ENCODE assay signal across 20 cellular contexts in genomic region chr2:80293026-80293425, GRCh38. TPM values are rescaled to one million over a fixed set of nuclear protein-coding genes. Genes with fewer than 3 reads are reported as not detected.
DNase-seq lines count a peak whose midpoint lies in the region; ATAC-seq and FAIRE-seq lines count a peak whose summit lies in the region.
"Had no signal": no experiment of that assay in that cellular context is flagged by ENCODE, and none has a peak within 500 bp of the region (broad histone marks: within the 10 kb centered on the region; RNA-seq: fewer than 3 reads in every experiment).

No MANE protein-coding gene starts in this region.

- no peak overlapping the region for H3K14ac ChIP-seq in trophoblast cell (ENCODE audit: low read length)

- no peaks in the 10 kb centered on the region for H3K79me2 ChIP-seq in trophoblast cell (ENCODE audit: control insufficient read depth, insufficient read depth, low read length, poor library complexity)
- H3K79me2 ChIP-seq in GM23248 (ENCODE audit: insufficient read depth) = no peaks in the 10 kb centered on the region

- H3K9ac ChIP-seq in trophoblast cell (ENCODE audit: low read length) (no peak overlapping the region), GM23248 (no peak overlapping the region)

- H3K9me3 ChIP-seq in trophoblast cell (ENCODE audit: insufficient read depth, low read depth, low read length) (no peaks in the 10 kb centered on the region), GM23248 (ENCODE audit: low read depth) (no peaks in the 10 kb centered on the region)
- H3K9me3 ChIP-seq: A549 had no signal

- peaks cover 16 to 20% of the 10 kb centered on the region in 2 donors for H3K9me3 Mint-ChIP-seq in activated naive CD4-positive, alpha-beta T cell treated with anti-CD3 and anti-CD28 coated beads, Interleukin-2, amount 50 U/mL, for 72 hours
- H3K9me3 Mint-ChIP-seq: CD8-positive, alpha-beta T cell had no signal

- no peaks in the 10 kb centered on the region for H3K9me2 ChIP-seq in GM23248 (ENCODE audit: insufficient read depth)

- H3K27me3 ChIP-seq in trophoblast cell (ENCODE audit: insufficient read depth, low read length) (no peaks in the 10 kb centered on the region), GM23248 (replicated peaks; ENCODE audit: insufficient read depth) (no peaks in the 10 kb centered on the region)

- H2AFZ ChIP-seq in trophoblast cell (ENCODE audit: insufficient read depth, low read length, poor library complexity) (no peak overlapping the region), GM23248 (no peak overlapping the region)

- no peaks in the 10 kb centered on the region for H3K36me3 ChIP-seq in trophoblast cell (ENCODE audit: control insufficient read depth in 1 of 2, insufficient read depth in 2 of 2, low read length in 2 of 2)
- H3K36me3 ChIP-seq in GM23248 (ENCODE audit: low read depth) = no peaks in the 10 kb centered on the region

- in situ Hi-C loops in GM23248 (cut with MboI) = no loop called here

- H3K4me3 ChIP-seq in trophoblast cell (ENCODE audit: low read depth, low read length) (no peak overlapping the region), GM23248 (no peak overlapping the region)
- H3K4me3 ChIP-seq: A549 had no signal

- peak overlapping the region; percentile 15 for H3K23ac ChIP-seq in trophoblast cell (ENCODE audit: low read length)

- H4K12ac ChIP-seq in trophoblast cell (ENCODE audit: low read depth, low read length) = no peak overlapping the region

- no peak for ATAC-seq in activated naive CD4-positive, alpha-beta T cell treated with anti-CD3 and anti-CD28 coated beads, Interleukin-2, amount 50 U/mL, for 72 hours
- ATAC-seq in GM19463 (IDR thresholded peaks at IDR 0.05; ENCODE audit: unreplicated experiment) = no peak
- no peak for ATAC-seq in HG03196 (IDR thresholded peaks at IDR 0.05; ENCODE audit: unreplicated experiment)
- ATAC-seq: A549; CD8-positive, alpha-beta T cell; HepG2 had no signal

- H2AK5ac ChIP-seq in trophoblast cell (ENCODE audit: low read length) = no peak overlapping the region

- no peak overlapping the region for H2BK12ac ChIP-seq in trophoblast cell (ENCODE audit: low read length)

- DNase-seq in Ammon's horn (ENCODE audit: low spot score) (peak; percentile 81), HT-29 (ENCODE audit: low spot score) (peak; percentile 34), frontal cortex (ENCODE audit: low spot score in 2 of 2) (no peak), trophoblast cell (no peak), GM23248 (no peak)
- no peak for DNase-seq in activated naive CD4-positive, alpha-beta T cell treated with anti-CD3 and anti-CD28 coated beads, Interleukin-2, amount 50 U/mL, for 72 hours (ENCODE audit: low spot score in 2 of 2)
- DNase-seq: CD8-positive, alpha-beta T cell; COR-L47; EL; GDM1 had no signal

- no peak overlapping the region for H3K4me2 ChIP-seq in trophoblast cell (ENCODE audit: low read length)
- H3K4me2 ChIP-seq in GM23248 (ENCODE audit: unreplicated experiment) = no peak overlapping the region
- H3K4me2 ChIP-seq: A549 had no signal

- no peak overlapping the region for H2BK5ac ChIP-seq in trophoblast cell (ENCODE audit: low read depth, low read length, poor library complexity)

- peaks cover 0 to 4% of the 10 kb centered on the region in 2 donors for H3K36me3 Mint-ChIP-seq in activated naive CD4-positive, alpha-beta T cell treated with anti-CD3 and anti-CD28 coated beads, Interleukin-2, amount 50 U/mL, for 72 hours
- H3K36me3 Mint-ChIP-seq: CD14-positive monocyte; CD8-positive, alpha-beta T cell had no signal

- H3K4ac ChIP-seq in trophoblast cell (ENCODE audit: low read depth, low read length) = no peak overlapping the region

- H2BK120ac ChIP-seq in trophoblast cell (ENCODE audit: insufficient read depth, low read length, poor library complexity) = no peak overlapping the region

- H4K20me1 ChIP-seq in GM23248 (ENCODE audit: insufficient read depth) = no peaks in the 10 kb centered on the region

- no peak overlapping the region for H3K18ac ChIP-seq in trophoblast cell (ENCODE audit: low read length)

- no peaks in the 10 kb centered on the region for H3K4me1 ChIP-seq in trophoblast cell (ENCODE audit: control insufficient read depth in 1 of 2, insufficient read depth in 2 of 2, low read length in 2 of 2)
- H3K4me1 ChIP-seq in GM23248 (ENCODE audit: insufficient read depth) = no peaks in the 10 kb centered on the region
- H3K4me1 ChIP-seq: A549 had no signal

- H3K27ac ChIP-seq in trophoblast cell (ENCODE audit: low read depth, low read length) (no peak overlapping the region), GM23248 (no peak overlapping the region)
- H3K27ac ChIP-seq: A549 had no signal

- no peak overlapping the region for H4K91ac ChIP-seq in trophoblast cell (ENCODE audit: low read depth, low read length)

- peak; percentile 49 for FAIRE-seq in frontal cortex (lab: Jason Lieb, UNC)
- FAIRE-seq: A549, GM19239, H54, HepG2, HTR-8/SVneo had no signal

- H3K79me1 ChIP-seq in trophoblast cell (ENCODE audit: low read length) = no peaks in the 10 kb centered on the region

- H3F3A ChIP-seq in GM23248 (ENCODE audit: insufficient read depth) = no peaks in the 10 kb centered on the region

- H4K8ac ChIP-seq in trophoblast cell (ENCODE audit: low read depth, low read length) = no peak overlapping the region

- H3K27ac Mint-ChIP-seq in activated naive CD4-positive, alpha-beta T cell treated with anti-CD3 and anti-CD28 coated beads, Interleukin-2, amount 50 U/mL, for 72 hours = no peak overlapping the region
- H3K27ac Mint-ChIP-seq: CD14-positive monocyte; CD8-positive, alpha-beta T cell had no signal

RNA-seq across cellular contexts. Expression of gene LRRTM1, which starts 11.5 kb away (rescaled TPM):
- not detected in 2 replicates for total RNA-seq in HT-29 (2014; rRNA removed; shearing (Covaris generic))
- total RNA-seq in frontal cortex = 11.4 TPM
- polyA plus RNA-seq in trophoblast cell (2013) = 0.25 TPM in 2 replicates
- total RNA-seq in activated naive CD4-positive, alpha-beta T cell treated with anti-CD3 and anti-CD28 coated beads, Interleukin-2, amount 50 U/mL, for 72 hours = not detected
- not detected in 2 replicates for total RNA-seq in GM23248 (2014; rRNA removed; shearing (Covaris generic))
- polyA plus RNA-seq in GM23248 (2016; fragmentation: Nextera tagmentation; extraction: Ambion mirVana) = not detected in 2 replicates
- total RNA-seq: CD8-positive, alpha-beta T cell; HepG2 had no signal
- polyA plus RNA-seq: A549, AG04450, BJ, CD14-positive monocyte, HepG2 had no signal

Comparison
In these comparisons a context has a peak if more than half of its experiments do, and no peak if none do; other contexts are left out.
1. DNase-seq: peak in Ammon's horn (single experiment) and HT-29 (single experiment); none in frontal cortex (0 of 2), trophoblast cell (0 of 2), activated naive CD4-positive, alpha-beta T cell treated with anti-CD3 and anti-CD28 coated beads, Interleukin-2, amount 50 U/mL, for 72 hours (0 of 2) and GM23248 (single experiment).
2. RNA of gene LRRTM1, which starts 11.5 kb away (total RNA-seq): 11.4 TPM in frontal cortex (single experiment); not detected in HT-29, not detected in activated naive CD4-positive, alpha-beta T cell treated with anti-CD3 and anti-CD28 coated beads, Interleukin-2, amount 50 U/mL, for 72 hours and not detected in GM23248; every median in the first group is over 10 times any median in the second.